Comparison of ENCODE assay signal across 8 cellular contexts in genomic region chr2:37669500-37669899, GRCh38. TPM values are rescaled to one million over a fixed set of nuclear protein-coding genes. Genes with fewer than 3 reads are reported as not detected.
A peak's percentile ranks its signal among the peaks of the same experiment; 100 is the strongest.
DNase-seq lines count a peak whose midpoint lies in the region; ATAC-seq and TF ChIP-seq lines count a peak whose summit lies in the region.

No MANE protein-coding gene starts in this region.

- H3K27ac ChIP-seq in Panc1 (ENCODE audit: low read length), result no peak overlapping the region
- H3K27ac ChIP-seq in esophagus muscularis mucosa (replicated peaks in 1 of 4), result peak overlapping the region; percentile 95 to 98 (median 96)
- peak overlapping the region; percentile 100 for H3K27ac ChIP-seq in psoas muscle

- intact Hi-C loops in Panc1 (cut with micrococcal nuclease; ENCODE audit: unreplicated experiment), result no loop called here
- intact Hi-C loops in esophagus muscularis mucosa (cut with DNase I), result no loop called here
- intact Hi-C loops in psoas muscle (cut with DNase I), result loop anchor here in 1 of 2 donors (10.0 kb wide), 1 partner anchor 255 kb away; no protein-coding TSS in a partner anchor

- CTCF ChIA-PET in Panc1 (lab: Charles Lee), result no interaction called here

- POLR2A ChIA-PET in Panc1 (lab: Charles Lee), result no interaction called here

- H3K4me3 ChIP-seq in GM12864 (ENCODE audit: low read depth, low read length), result peak overlapping the region; percentile 91
- peak overlapping the region; percentile 68 to 80; a peak in 3 of 4 replicates for H3K4me3 ChIP-seq in Panc1 (ENCODE audit: low read depth in 2 of 2, low read length in 2 of 2)
- peak overlapping the region; percentile 85 to 97 (median 92) for H3K4me3 ChIP-seq in esophagus muscularis mucosa
- H3K4me3 ChIP-seq in psoas muscle, result peak overlapping the region; percentile 98

- H3K4me1 ChIP-seq in Panc1 (ENCODE audit: control insufficient read depth, insufficient read depth, low read length) (peaks cover 6% of the 10 kb centered on the region), esophagus muscularis mucosa (peaks cover 40 to 69% (median 59%) of the 10 kb centered on the region in 4 donors), psoas muscle (peaks cover 51% of the 10 kb centered on the region)

- peaks cover 6% of the 10 kb centered on the region; the same call in 1 of the 2 replicates for H3K36me3 ChIP-seq in Panc1 (ENCODE audit: control insufficient read depth, insufficient read depth, low read length)
- H3K36me3 ChIP-seq in esophagus muscularis mucosa, result peaks cover 0 to 11% (median 0%) of the 10 kb centered on the region in 4 donors
- peaks cover 0 to 36% of the 10 kb centered on the region in 2 donors for H3K36me3 ChIP-seq in psoas muscle (ENCODE audit: insufficient read depth in 1 of 2, low read depth in 1 of 2)

- no TSS peak for BruUV-seq in Panc1 (replicated peaks; lab: Mats Ljungman, UMichigan)

- TF ChIP-seq EP300 in esophagus muscularis mucosa (IDR thresholded peaks at IDR 0.05), result no peak

- H3K27me3 ChIP-seq in Panc1 (ENCODE audit: control insufficient read depth, insufficient read depth, low read length), result peaks cover 4% of the 10 kb centered on the region; the same call in 1 of the 2 replicates
- H3K27me3 ChIP-seq in esophagus muscularis mucosa, result no peaks in the 10 kb centered on the region
- no peaks in the 10 kb centered on the region for H3K27me3 ChIP-seq in psoas muscle (ENCODE audit: insufficient read depth in 3 of 3, low read length in 2 of 3)

- H3K9me3 ChIP-seq in Panc1 (ENCODE audit: control insufficient read depth, insufficient read depth, low read depth, low read length), result no peaks in the 10 kb centered on the region
- no peaks in the 10 kb centered on the region for H3K9me3 ChIP-seq in esophagus muscularis mucosa
- H3K9me3 ChIP-seq in psoas muscle, result no peaks in the 10 kb centered on the region

- 34% methylated on average over 2 of the region's 2 CpGs for WGBS in esophagus muscularis mucosa
- WGBS in psoas muscle, 3 donors, result 62 to 79% (median 75%) methylated on average over 2 of the region's 2 CpGs

- TF ChIP-seq CTCF in GM12864 (IDR thresholded peaks at IDR 0.05; ENCODE audit: low read depth, low read length, missing control alignments), result no peak
- no peak for TF ChIP-seq CTCF in Panc1 (IDR thresholded peaks at IDR 0.05)
- TF ChIP-seq CTCF in esophagus muscularis mucosa (IDR thresholded peaks at IDR 0.05), result no peak
- TF ChIP-seq CTCF in psoas muscle (IDR thresholded peaks at IDR 0.05), result no peak

- TF ChIP-seq POLR2A in esophagus muscularis mucosa (IDR thresholded peaks at IDR 0.05; ENCODE audit: low read depth), result no peak

- no peak for DNase-seq in GM12864 (ENCODE audit: low read depth)
- no peak for DNase-seq in Panc1 (ENCODE audit: low read depth, low spot score)
- no peak for DNase-seq in esophagus muscularis mucosa (ENCODE audit: extremely low spot score)
- no peak for DNase-seq in psoas muscle
- DNase-seq in NCI-H1694 (lab: John Stamatoyannopoulos, UW), result no peak

- in situ Hi-C loops in Panc1 (cut with HindIII; ENCODE audit: low pct_unique_long_range_greater_than_20kb, low sequenced_read_pairs), result no loop called here

- no peak for ATAC-seq in Panc1
- ATAC-seq in psoas muscle, result no peak
- no peak for ATAC-seq in GM19395 (IDR thresholded peaks at IDR 0.05; ENCODE audit: unreplicated experiment)
- ATAC-seq in HG03196 (IDR thresholded peaks at IDR 0.05; ENCODE audit: unreplicated experiment), result no peak
- no peak for ATAC-seq in GM21825 (IDR thresholded peaks at IDR 0.05; ENCODE audit: unreplicated experiment)

RNA-seq across cellular contexts. Expression of gene CDC42EP3, which starts 1.9 kb away (rescaled TPM):
- total RNA-seq in Panc1 (2021; ENCODE audit: unreplicated experiment) (6.1 TPM), esophagus muscularis mucosa (100 to 1,000 TPM in 2 of 4 donors, 10 to 100 TPM in 2; 67.7 to 217 (median 112) TPM), psoas muscle (100 to 1,000 TPM in 1 of 4 donors, 10 to 100 TPM in 3; 50.9 to 174 (median 68.6) TPM)
- polyA plus RNA-seq in Panc1 (2012; ENCODE audit: insufficient read length), result 3.1 TPM
- polyA plus RNA-seq in psoas muscle, result 10 to 100 TPM in 2 of 3 donors, 1 to 10 TPM in 1; 8.8 to 47.8 (median 32.5) TPM
